15 cellular contexts compared by ENCODE assay signal in the genomic region with DNA sequence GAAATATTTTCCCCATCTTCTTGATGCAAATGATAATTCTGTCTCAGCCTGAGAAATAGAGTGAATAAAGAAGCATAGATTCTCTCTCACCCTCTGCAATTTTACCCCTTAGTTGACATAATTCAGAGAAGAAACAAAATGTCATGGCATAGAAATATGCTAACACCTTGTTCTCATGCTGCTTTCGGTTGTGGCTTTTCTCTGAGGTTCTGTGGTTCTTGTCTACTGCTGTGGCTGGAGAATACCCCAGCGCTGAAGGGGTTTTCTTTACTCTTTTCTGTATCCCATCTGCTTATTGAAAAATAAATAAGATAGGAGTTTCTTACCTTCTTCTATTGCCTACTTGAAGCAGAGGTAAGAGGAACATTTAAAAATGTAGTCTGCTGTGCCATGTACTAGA. TPM values are rescaled to one million over a fixed set of nuclear protein-coding genes. Genes with fewer than 3 reads are reported as not detected.
A peak's percentile ranks its signal among the peaks of the same experiment; 100 is the strongest.
DNase-seq lines count a peak whose midpoint lies in the region; ATAC-seq, FAIRE-seq and TF ChIP-seq lines count a peak whose summit lies in the region.
"Had no signal": no experiment of that assay in that cellular context is flagged by ENCODE, and none has a peak within 500 bp of the region (broad histone marks: within the 10 kb centered on the region; RNA-seq: fewer than 3 reads in every experiment).

No MANE protein-coding gene starts in this region.

- peak; percentile 50 for DNase-seq in Jurkat, Clone E6-1 (ENCODE audit: low read depth, low spot score)
- DNase-seq in central memory CD8-positive, alpha-beta T cell (ENCODE audit: low spot score in 2 of 2), result no peak
- no peak for DNase-seq in NCI-H146 (lab: John Stamatoyannopoulos, UW)
- no peak for DNase-seq in frontal cortex (ENCODE audit: low spot score in 2 of 2)
- DNase-seq in brain microvascular endothelial cell, result no peak
- DNase-seq: activated CD4-positive, CD25-positive, alpha-beta regulatory T cell treated with anti-CD3 and anti-CD28 coated beads, Interleukin-2, amount 50 U/mL, for 72 hours; hypothalamus; left cardiac atrium; MV-4-11; NCI-H2107; SHP77; stimulated activated naive CD4-positive, alpha-beta T cell had no signal

- peak; percentile 79 for ATAC-seq in GM18867 (IDR thresholded peaks at IDR 0.05; ENCODE audit: unreplicated experiment)
- ATAC-seq in GM21528 (IDR thresholded peaks at IDR 0.05; ENCODE audit: low FRiP score, unreplicated experiment), result peak; percentile 72
- ATAC-seq in central memory CD8-positive, alpha-beta T cell (replicated peaks; ENCODE audit: extremely low read depth, poor library complexity, severe bottlenecking), result peak; percentile 58
- ATAC-seq: left cardiac atrium had no signal

- peaks cover 17% of the 10 kb centered on the region for H3K4me1 Mint-ChIP-seq in central memory CD8-positive, alpha-beta T cell

- H3K9me3 Mint-ChIP-seq in central memory CD8-positive, alpha-beta T cell, result no peaks in the 10 kb centered on the region

- no peak for FAIRE-seq in frontal cortex (lab: Jason Lieb, UNC)
- FAIRE-seq: bronchial epithelial cell had no signal

- no peaks in the 10 kb centered on the region for H3K36me3 Mint-ChIP-seq in central memory CD8-positive, alpha-beta T cell (ENCODE audit: insufficient read depth)

- H3K4me3 Mint-ChIP-seq in central memory CD8-positive, alpha-beta T cell, result no peak overlapping the region

- H3K27me3 Mint-ChIP-seq in central memory CD8-positive, alpha-beta T cell, result peaks cover 17% of the 10 kb centered on the region

- H3K27ac ChIP-seq in brain microvascular endothelial cell, result no peak overlapping the region

- H3K36me3 ChIP-seq in brain microvascular endothelial cell (replicated peaks), result no peaks in the 10 kb centered on the region

- no peaks in the 10 kb centered on the region for H3K27me3 ChIP-seq in brain microvascular endothelial cell (replicated peaks)

- no peak overlapping the region for H3K27ac Mint-ChIP-seq in central memory CD8-positive, alpha-beta T cell (ENCODE audit: low read depth)

- TF ChIP-seq CTCF in brain microvascular endothelial cell (IDR thresholded peaks at IDR 0.05; ENCODE audit: low read depth, low read length, missing control alignments), result no peak

- in situ Hi-C loops in brain microvascular endothelial cell (cut with HindIII; ENCODE audit: low pct_ligation_motif_present, low sequenced_read_pairs), result no loop called here

- H3K4me3 ChIP-seq in Jurkat, Clone E6-1 (ENCODE audit: low read length), result no peak overlapping the region
- no peak overlapping the region for H3K4me3 ChIP-seq in brain microvascular endothelial cell (ENCODE audit: low read depth, low read length)

RNA-seq across cellular contexts. Expression of gene RAB27B, which starts 15.4 kb away (rescaled TPM):
- not detected for polyA plus RNA-seq in Jurkat, Clone E6-1 (2012; ENCODE audit: insufficient read depth, insufficient read length)
- total RNA-seq in frontal cortex, result 33.0 TPM
